Comparison of ENCODE assay signal across 8 cellular contexts in the genomic region with DNA sequence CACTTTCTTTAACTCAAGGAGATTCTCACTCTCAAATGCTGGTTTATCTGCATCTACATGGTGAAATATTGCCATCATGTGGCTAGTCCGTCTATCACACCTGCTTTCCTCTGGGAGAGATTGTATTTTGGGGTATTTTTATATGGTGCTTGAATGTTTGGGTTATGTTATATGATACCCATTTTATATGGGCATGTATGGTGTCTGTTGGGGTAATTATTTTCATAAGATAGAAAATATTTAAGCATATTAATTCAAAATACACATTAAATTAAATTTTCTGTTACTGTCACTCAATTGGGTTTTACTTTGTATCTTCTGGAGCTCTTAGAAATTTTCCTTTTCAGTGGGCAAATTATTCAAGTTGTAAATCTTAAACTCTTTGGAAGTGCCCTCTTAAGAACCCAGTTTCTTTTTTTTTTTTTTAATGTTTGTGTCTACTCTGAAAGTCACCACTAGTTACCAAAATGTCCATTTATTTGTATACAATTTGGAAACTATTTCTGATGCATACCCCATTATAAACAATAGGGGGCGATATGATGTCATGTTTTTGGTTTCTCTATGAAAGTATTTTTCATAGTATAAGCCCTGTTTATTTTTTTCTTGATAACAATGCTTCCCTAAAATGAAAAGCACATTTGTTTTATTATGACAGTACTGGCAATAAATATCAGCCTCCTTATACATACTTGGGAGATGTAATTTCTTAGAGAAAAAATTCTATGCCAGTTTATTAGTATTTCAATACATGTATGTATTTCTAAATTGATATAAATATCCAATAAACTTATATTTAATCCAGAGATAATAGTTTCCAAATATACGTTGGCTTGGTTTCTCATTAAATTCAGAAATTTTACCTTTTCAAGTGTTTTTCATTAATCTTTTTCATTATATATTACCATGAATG. TPM values are rescaled to one million over a fixed set of nuclear protein-coding genes. Genes with fewer than 3 reads are reported as not detected.
DNase-seq lines count a peak whose midpoint lies in the region; ATAC-seq and TF ChIP-seq lines count a peak whose summit lies in the region.

No MANE protein-coding gene starts in this region.

- H3K27ac ChIP-seq in HL-60 (replicated peaks) (no peak overlapping the region), OCI-LY3 (ENCODE audit: low read length) (no peak overlapping the region), neural progenitor cell (no peak overlapping the region)

- H3K4me3 ChIP-seq in HL-60 (replicated peaks; ENCODE audit: insufficient read depth, low read length): no peak overlapping the region
- H3K4me3 ChIP-seq in OCI-LY3 (ENCODE audit: low read length): no peak overlapping the region
- no peak overlapping the region for H3K4me3 ChIP-seq in neural progenitor cell

- TF ChIP-seq CTCF in HL-60 (IDR thresholded peaks at IDR 0.05; ENCODE audit: insufficient read depth, low read length): peak; percentile 31
- peak; percentile 57 for TF ChIP-seq CTCF in OCI-LY3 (IDR thresholded peaks at IDR 0.05; ENCODE audit: low read depth, low read length)
- TF ChIP-seq CTCF in neural progenitor cell (IDR thresholded peaks at IDR 0.05): peak; percentile 65

- H3K9me3 ChIP-seq in OCI-LY3 (ENCODE audit: insufficient read depth, low read length) (no peaks in the 10 kb centered on the region), neural progenitor cell (ENCODE audit: low read depth) (no peaks in the 10 kb centered on the region)

- H2AFZ ChIP-seq in OCI-LY3 (ENCODE audit: low read depth, low read length) (no peak overlapping the region), neural progenitor cell (replicated peaks) (no peak overlapping the region)

- DNase-seq in activated CD4-positive, alpha-beta T cell treated with anti-CD3 and anti-CD28 coated beads for 36 hours: peak; percentile 22
- no peak for DNase-seq in activated CD4-positive, alpha-beta T cell treated with anti-CD3 and anti-CD28 coated beads for 1 hour
- peak; percentile 10 to 13 for DNase-seq in HL-60 (ENCODE audit: low read depth in 1 of 2, low spot score in 1 of 2)
- peak; percentile 23 to 52 for DNase-seq in dermis microvascular lymphatic vessel endothelial cell (ENCODE audit: low read depth in 2 of 2)
- peak; percentile 51 for DNase-seq in neural progenitor cell (ENCODE audit: low spot score)

- H3K9me3 Mint-ChIP-seq in activated CD4-positive, alpha-beta T cell treated with anti-CD3 and anti-CD28 coated beads for 36 hours (ENCODE audit: low read depth): no peaks in the 10 kb centered on the region
- H3K9me3 Mint-ChIP-seq in neural progenitor cell: no peaks in the 10 kb centered on the region

- H3K79me2 ChIP-seq in OCI-LY3 (ENCODE audit: low read length) (no peaks in the 10 kb centered on the region), neural progenitor cell (ENCODE audit: low read depth) (no peaks in the 10 kb centered on the region)

- H3K27ac Mint-ChIP-seq in activated CD4-positive, alpha-beta T cell treated with anti-CD3 and anti-CD28 coated beads for 36 hours: no peak overlapping the region
- no peak overlapping the region for H3K27ac Mint-ChIP-seq in neural progenitor cell

- peak; percentile 49 for ATAC-seq in activated CD4-positive, alpha-beta T cell treated with anti-CD3 and anti-CD28 coated beads for 36 hours
- peak; percentile 75 for ATAC-seq in GM21515 (IDR thresholded peaks at IDR 0.05; ENCODE audit: unreplicated experiment)
- ATAC-seq in GM19035 (IDR thresholded peaks at IDR 0.05; ENCODE audit: unreplicated experiment): no peak

- H3K4me1 ChIP-seq in OCI-LY3 (ENCODE audit: low read length) (no peaks in the 10 kb centered on the region), neural progenitor cell (no peaks in the 10 kb centered on the region)

- no peaks in the 10 kb centered on the region for H3K36me3 Mint-ChIP-seq in activated CD4-positive, alpha-beta T cell treated with anti-CD3 and anti-CD28 coated beads for 36 hours (ENCODE audit: low read depth)
- no peaks in the 10 kb centered on the region for H3K36me3 Mint-ChIP-seq in neural progenitor cell

- no peaks in the 10 kb centered on the region for H3F3A ChIP-seq in neural progenitor cell (ENCODE audit: low read depth)

- H3K4me3 Mint-ChIP-seq in activated CD4-positive, alpha-beta T cell treated with anti-CD3 and anti-CD28 coated beads for 36 hours: no peak overlapping the region
- H3K4me3 Mint-ChIP-seq in neural progenitor cell: no peak overlapping the region

- H3K9ac ChIP-seq in OCI-LY3 (ENCODE audit: low read length): no peak overlapping the region
- H3K9ac ChIP-seq in neural progenitor cell: no peak overlapping the region

- no peaks in the 10 kb centered on the region for H4K20me1 ChIP-seq in OCI-LY3 (ENCODE audit: insufficient read depth, low read length)
- H4K20me1 ChIP-seq in neural progenitor cell (ENCODE audit: low read depth): no peaks in the 10 kb centered on the region

- H3K4me2 ChIP-seq in OCI-LY3 (ENCODE audit: low read length) (no peak overlapping the region; the same call in 1 of the 2 replicates), neural progenitor cell (no peak overlapping the region)

- H3K27me3 ChIP-seq in HL-60 (ENCODE audit: insufficient read depth, poor library complexity, severe bottlenecking) (peaks cover 3% of the 10 kb centered on the region), OCI-LY3 (ENCODE audit: low read depth, low read length) (no peaks in the 10 kb centered on the region), neural progenitor cell (no peaks in the 10 kb centered on the region)

- POLR2A ChIA-PET in activated CD4-positive, alpha-beta T cell treated with anti-CD3 and anti-CD28 coated beads for 36 hours (lab: Charles Lee): no interaction called here

- no peaks in the 10 kb centered on the region for H3K4me1 Mint-ChIP-seq in activated CD4-positive, alpha-beta T cell treated with anti-CD3 and anti-CD28 coated beads for 36 hours
- H3K4me1 Mint-ChIP-seq in neural progenitor cell: peaks cover 3% of the 10 kb centered on the region

- H3K27me3 Mint-ChIP-seq in activated CD4-positive, alpha-beta T cell treated with anti-CD3 and anti-CD28 coated beads for 36 hours: peaks cover 10% of the 10 kb centered on the region
- H3K27me3 Mint-ChIP-seq in neural progenitor cell (ENCODE audit: insufficient read depth, low read depth): no peaks in the 10 kb centered on the region

- intact Hi-C loops in activated CD4-positive, alpha-beta T cell treated with anti-CD3 and anti-CD28 coated beads for 36 hours (cut with DNase I, micrococcal nuclease): loop anchor here (1.0 to 10.0 kb wide), 8 partner anchors 50 to 1434 kb away; no protein-coding TSS in a partner anchor

- CTCF ChIA-PET in activated CD4-positive, alpha-beta T cell treated with anti-CD3 and anti-CD28 coated beads for 36 hours (lab: Charles Lee): interaction anchor here (0.6 to 1.6 kb wide), 9 partner anchors 10 to 785 kb away, joined by 3 to 9 read pairs (median 3); no protein-coding TSS in a partner anchor

- H3K36me3 ChIP-seq in OCI-LY3 (replicated peaks; ENCODE audit: low read depth, low read length) (no peaks in the 10 kb centered on the region), neural progenitor cell (no peaks in the 10 kb centered on the region)

RNA-seq across cellular contexts. Expression of a gene that starts 36.1 kb away (rescaled TPM):
- not detected for total RNA-seq in activated CD4-positive, alpha-beta T cell treated with anti-CD3 and anti-CD28 coated beads for 36 hours
- total RNA-seq in dermis microvascular lymphatic vessel endothelial cell (not detected in 2 replicates), neural progenitor cell (ENCODE audit: low replicate concordance) (not detected in 2 replicates)
